9 cellular contexts compared by ENCODE assay signal in the genomic region with DNA sequence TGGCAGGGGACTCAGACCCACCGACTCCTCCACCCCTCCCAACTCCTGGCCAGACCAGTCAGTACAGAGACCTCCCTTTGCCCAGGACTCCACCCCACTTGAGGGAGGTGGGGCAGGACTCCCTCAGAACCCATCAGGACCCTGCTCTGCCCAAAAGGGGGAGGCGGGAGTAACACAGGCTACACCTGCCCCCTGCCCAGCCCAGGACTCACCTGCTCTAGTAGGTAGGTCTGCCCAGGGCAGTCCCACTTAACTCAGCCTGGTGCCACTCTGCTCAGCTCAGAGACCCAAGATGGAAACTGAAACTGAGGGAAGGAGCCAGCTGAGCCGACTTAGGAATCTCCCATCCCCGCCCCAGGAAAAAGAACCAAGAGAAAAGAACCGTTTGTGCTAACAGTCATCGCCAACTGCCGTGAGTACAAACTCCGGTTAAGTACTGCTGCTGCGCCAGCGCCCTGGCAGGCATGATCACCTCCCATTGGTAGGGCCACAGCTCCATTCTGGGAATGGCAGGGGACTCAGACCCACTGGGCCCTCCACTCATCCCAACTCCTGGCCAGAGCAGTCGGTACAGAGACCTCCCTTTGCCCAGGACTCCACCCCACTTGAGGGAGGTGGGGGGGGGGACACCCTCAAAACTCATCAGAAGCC. TPM values are rescaled to one million over a fixed set of nuclear protein-coding genes. Genes with fewer than 3 reads are reported as not detected.
DNase-seq lines count a peak whose midpoint lies in the region; ATAC-seq, FAIRE-seq and TF ChIP-seq lines count a peak whose summit lies in the region.
"Had no signal": no experiment of that assay in that cellular context is flagged by ENCODE, and none has a peak within 500 bp of the region (broad histone marks: within the 10 kb centered on the region; RNA-seq: fewer than 3 reads in every experiment).

No MANE protein-coding gene starts in this region.

- H3K36me3 ChIP-seq in SK-N-MC (ENCODE audit: insufficient read depth, low read length) (peaks cover 14% of the 10 kb centered on the region; the same call in 1 of the 2 replicates), H1 (ENCODE audit: control insufficient read depth in 2 of 4, insufficient read depth in 4 of 4, low read length in 3 of 4) (peaks cover 0 to 6% (median 2%) of the 10 kb centered on the region in 4 experiments; a peak in 5 of 8 replicates)

- H3K4me1 ChIP-seq in H1 (replicated peaks in 1 of 4; ENCODE audit: control insufficient read depth in 3 of 4, insufficient read depth in 4 of 4, low read length in 3 of 4): peaks cover 0 to 18% (median 10%) of the 10 kb centered on the region in 4 experiments; a peak in 6 of 7 replicates

- no peak overlapping the region for H4K5ac ChIP-seq in H1 (ENCODE audit: insufficient read length, low read depth, low read length)

- TF ChIP-seq RAD21 in H1 (IDR thresholded peaks at IDR 0.05 in 1 of 2, conservative IDR thresholded peaks at IDR 0.05 in 1 of 2; ENCODE audit: low read depth in 2 of 2, low read length in 2 of 2): no peak

- H3K4me3 Mint-ChIP-seq in naive thymus-derived CD8-positive, alpha-beta T cell: peak overlapping the region; percentile 86 to 98 (median 93)

- H3K9me3 Mint-ChIP-seq in naive thymus-derived CD8-positive, alpha-beta T cell: no peaks in the 10 kb centered on the region

- ATAC-seq in GM19351 (IDR thresholded peaks at IDR 0.05; ENCODE audit: unreplicated experiment) (peak; percentile 7), GM19452 (IDR thresholded peaks at IDR 0.05; ENCODE audit: unreplicated experiment) (no peak)
- ATAC-seq in naive thymus-derived CD8-positive, alpha-beta T cell: peak in 1 of 2 donors; percentile 12

- H2AK5ac ChIP-seq in H1 (ENCODE audit: low read depth, low read length): no peak overlapping the region

- H3K27me3 ChIP-seq in H1 (replicated peaks in 1 of 4; ENCODE audit: control insufficient read depth in 3 of 4, extremely low read depth in 1 of 4, insufficient read depth in 3 of 4, low read length in 3 of 4): no peaks in the 10 kb centered on the region

- 0 out of 2 replicates have a peak overlapping the region, but pooled peaks have one; percentile 32 for H3K18ac ChIP-seq in H1 (ENCODE audit: extremely low read depth, low read length)

- no peaks in the 10 kb centered on the region for H3K27me3 Mint-ChIP-seq in naive thymus-derived CD8-positive, alpha-beta T cell

- no peak overlapping the region for H4K8ac ChIP-seq in H1 (ENCODE audit: extremely low read depth, insufficient read depth, low read length)

- no peak overlapping the region for H2BK20ac ChIP-seq in H1 (ENCODE audit: low read length)

- TF ChIP-seq CTCF in H1 (IDR thresholded peaks at IDR 0.05; ENCODE audit: control extremely low read depth in 1 of 3, insufficient read depth in 1 of 3, low read depth in 1 of 3, low read length in 3 of 3): no peak

- H3K27ac Mint-ChIP-seq in naive thymus-derived CD8-positive, alpha-beta T cell: peak overlapping the region; percentile 93 to 100 (median 97)

- TF ChIP-seq EP300 in H1 (IDR thresholded peaks at IDR 0.05; ENCODE audit: borderline replicate concordance in 1 of 2, low read depth in 2 of 2, low read length in 2 of 2): no peak

- H3K23ac ChIP-seq in H1 (ENCODE audit: insufficient read length): no peak overlapping the region

- H3K4me1 Mint-ChIP-seq in naive thymus-derived CD8-positive, alpha-beta T cell: peaks cover 21 to 67% (median 61%) of the 10 kb centered on the region in 4 donors

- peak; percentile 24 to 39 for DNase-seq in AML-193 (lab: John Stamatoyannopoulos, UW)
- DNase-seq in SK-N-MC (ENCODE audit: low read depth, low spot score): no peak
- DNase-seq in H1 (ENCODE audit: low read depth in 1 of 2, low spot score in 2 of 2): no peak
- peak in 3 of 10 donors; percentile 17 to 29 (median 19) for DNase-seq in naive thymus-derived CD8-positive, alpha-beta T cell
- no peak for DNase-seq in SK-N-DZ (ENCODE audit: low spot score)
- no peak for DNase-seq in NCI-H1694 (lab: John Stamatoyannopoulos, UW)

- H3K79me1 ChIP-seq in H1 (ENCODE audit: low read depth, low read length): no peaks in the 10 kb centered on the region

- WGBS in H1 (ENCODE audit: extremely low coverage in 1 of 2, insufficient coverage in 1 of 2, insufficient read length in 1 of 2, insufficient replicate concordance in 2 of 2, low coverage in 1 of 2, low lambda C conversion rate in 2 of 2, missing lambda C conversion rate in 1 of 2), 2 experiments: 92% methylated on average over 10 of the region's 11 CpGs; no CpG with 5 or more reads in 1 of the 2 experiments

- CTCF ChIA-PET in H1 (lab: Charles Lee; ENCODE audit: partially characterized antibody): interaction anchor here (1.1 to 39.4 kb wide), 7 partner anchors 8 to 149 kb away, joined by 3 to 1084 read pairs (median 8); partner anchors contain the start of genes DNAJC7, KAT2A, NKIRAS2 and ZNF385C

- H3K4me3 ChIP-seq in SK-N-MC (peak overlapping the region; percentile 23; the same call in 1 of the 2 replicates), H1 (ENCODE audit: extremely low read depth in 1 of 4, insufficient read depth in 2 of 4, low read depth in 3 of 4, low read length in 4 of 4) (no peak overlapping the region)

- H3K56ac ChIP-seq in H1 (replicated peaks; ENCODE audit: insufficient read length, low read depth, low read length): no peak overlapping the region

- POLR2A ChIA-PET in H1 (lab: Charles Lee; ENCODE audit: partially characterized antibody): interaction anchor here (0.6 to 7.2 kb wide), 13 partner anchors 9 to 100 kb away, joined by 3 to 51 read pairs (median 3); partner anchors contain the start of genes DNAJC7, HSPB9, KAT2A and NKIRAS2
- POLR2A ChIA-PET in naive thymus-derived CD8-positive, alpha-beta T cell (lab: Charles Lee): interaction anchor here (0.7 to 8.1 kb wide), 18 partner anchors 8 to 424 kb away, joined by 3 to 83 read pairs (median 4); partner anchors contain the start of genes CNP, DNAJC7, EIF1 and HSPB9

- H3K9me3 ChIP-seq in SK-N-MC (ENCODE audit: low read depth, low read length): no peaks in the 10 kb centered on the region
- no peaks in the 10 kb centered on the region for H3K9me3 ChIP-seq in H1 (ENCODE audit: insufficient read depth in 2 of 2, low read depth in 1 of 2, low read length in 1 of 2)

- H3K9ac ChIP-seq in SK-N-MC (ENCODE audit: insufficient read length) (no peak overlapping the region), H1 (replicated peaks in 1 of 4; ENCODE audit: extremely low read depth in 1 of 4, low read depth in 3 of 4, low read length in 3 of 4) (no peak overlapping the region)

- 0 out of 2 replicates have a peak overlapping the region, but pooled peaks have one; percentile 72 for H2BK15ac ChIP-seq in H1 (ENCODE audit: low read length)

- no peak for TF ChIP-seq POLR2A in H1 (IDR thresholded peaks at IDR 0.05; ENCODE audit: control extremely low read depth in 1 of 2, low read depth in 2 of 2, low read length in 2 of 2)

- peaks cover 5 to 34% (median 15%) of the 10 kb centered on the region in 3 donors for H3K36me3 Mint-ChIP-seq in naive thymus-derived CD8-positive, alpha-beta T cell

- no peak overlapping the region for H2BK5ac ChIP-seq in H1 (ENCODE audit: low read depth, low read length)

- H3K23me2 ChIP-seq in H1 (ENCODE audit: low read depth, low read length): peaks cover 2% of the 10 kb centered on the region; the same call in 1 of the 2 replicates

- H3K14ac ChIP-seq in H1 (ENCODE audit: insufficient read length): no peak overlapping the region

- FAIRE-seq in H1 (lab: Jason Lieb, UNC): no peak

- peak overlapping the region; percentile 17; the same call in 1 of the 2 replicates for H2BK12ac ChIP-seq in H1 (ENCODE audit: low read depth, low read length)

- H2BK120ac ChIP-seq in H1 (replicated peaks; ENCODE audit: low read depth, low read length): no peak overlapping the region

- no peak overlapping the region for H3K4ac ChIP-seq in H1 (replicated peaks; ENCODE audit: insufficient read length, low read depth, low read length)

- H4K20me1 ChIP-seq in H1 (replicated peaks in 1 of 2; ENCODE audit: control insufficient read depth in 1 of 2, insufficient read depth in 2 of 2, low read length in 2 of 2): peaks cover 0 to under 1% of the 10 kb centered on the region in 2 experiments

- no peak overlapping the region for H3K4me2 ChIP-seq in H1 (ENCODE audit: insufficient read depth in 1 of 2, low read depth in 2 of 2, low read length in 2 of 2)

- H4K91ac ChIP-seq in H1 (replicated peaks; ENCODE audit: insufficient read length, low read length): no peak overlapping the region

- no peaks in the 10 kb centered on the region for H3K79me2 ChIP-seq in H1 (ENCODE audit: control insufficient read depth in 1 of 2, insufficient read depth in 2 of 2, low read length in 2 of 2)

- no peak overlapping the region for H2AFZ ChIP-seq in H1 (ENCODE audit: low read length)

- peak overlapping the region; percentile 57; the same call in 1 of the 2 replicates for H3K27ac ChIP-seq in SK-N-MC
- H3K27ac ChIP-seq in H1 (ENCODE audit: low read depth, low read length): no peak overlapping the region

RNA-seq across cellular contexts. Expression of gene DHX58, which starts 0.5 kb away (rescaled TPM):
- total RNA-seq in H1 (2021; fragmentation: NEBNext Ultra II Directional; extraction: Animal tissue kit (Norgen Biotek cat#: 25700)): 4.4 and 5.6 TPM in 2 replicates
- 9.9 and 10.3 TPM in 2 replicates for polyA plus RNA-seq in H1 (2011; rRNA removed)
- polyA plus RNA-seq in H1 (2011; cell fraction: cytosol; rRNA removed): 9.7 TPM
- polyA plus RNA-seq in H1 (2011; cell fraction: nucleus; rRNA removed): 7.9 TPM
- polyA plus RNA-seq in H1 (2012, experiment 1 of 2): 4.3 to 9.4 TPM (median 6.9 TPM) in 4 replicates
- 5.4 TPM for polyA plus RNA-seq in H1 (2012, experiment 2 of 2)
- polyA plus RNA-seq in H1 (2013, experiment 1 of 2): 6.4 TPM
- 5.9 TPM for polyA plus RNA-seq in H1 (2013, experiment 2 of 2)
- 1.0 and 2.4 TPM in 2 replicates for polyA minus RNA-seq in H1 (2011; rRNA and poly(A)+ RNA removed)
- polyA minus RNA-seq in H1 (2011; cell fraction: cytosol; rRNA and poly(A)+ RNA removed): 1.5 TPM
- polyA minus RNA-seq in H1 (2011; cell fraction: nucleus; rRNA and poly(A)+ RNA removed): 3.6 TPM
- total RNA-seq in naive thymus-derived CD8-positive, alpha-beta T cell: 10 to 100 TPM; 53.1 to 57.3 TPM
- 10 to 100 TPM in 2 of 3 donors, 1 to 10 TPM in 1; 7.3 to 21.7 (median 13.6) TPM for polyA plus RNA-seq in naive thymus-derived CD8-positive, alpha-beta T cell
- polyA plus RNA-seq in SK-N-DZ (2014; cell fraction: cytosol; rRNA removed): 0.05 and 0.59 TPM in 2 replicates
- 1.5 and 5.5 TPM in 2 replicates for polyA plus RNA-seq in SK-N-DZ (2014; cell fraction: nucleus; rRNA removed)

RNA-seq across cellular contexts. Expression of gene KAT2A, which starts 9.1 kb away (rescaled TPM):
- total RNA-seq in H1 (2021; fragmentation: NEBNext Ultra II Directional; extraction: Animal tissue kit (Norgen Biotek cat#: 25700)): 32.5 and 34.2 TPM in 2 replicates
- polyA plus RNA-seq in H1 (2011; rRNA removed): 40.1 and 52.5 TPM in 2 replicates
- polyA plus RNA-seq in H1 (2011; cell fraction: cytosol; rRNA removed): 48.0 TPM
- 342 TPM for polyA plus RNA-seq in H1 (2011; cell fraction: nucleus; rRNA removed)
- polyA plus RNA-seq in H1 (2012, experiment 1 of 2): 29.3 to 46.0 TPM (median 39.5 TPM) in 4 replicates
- polyA plus RNA-seq in H1 (2012, experiment 2 of 2): 24.5 TPM
- 38.2 TPM for polyA plus RNA-seq in H1 (2013, experiment 1 of 2)
- 33.7 TPM for polyA plus RNA-seq in H1 (2013, experiment 2 of 2)
- 17.6 and 21.1 TPM in 2 replicates for polyA minus RNA-seq in H1 (2011; rRNA and poly(A)+ RNA removed)
- polyA minus RNA-seq in H1 (2011; cell fraction: cytosol; rRNA and poly(A)+ RNA removed): 11.9 TPM
- 29.5 TPM for polyA minus RNA-seq in H1 (2011; cell fraction: nucleus; rRNA and poly(A)+ RNA removed)
- total RNA-seq in naive thymus-derived CD8-positive, alpha-beta T cell: 10 to 100 TPM; 65.3 to 73.3 TPM
- 10 to 100 TPM in 1 of 3 donors, 1 to 10 TPM in 2; 5.1 to 11.8 (median 8.8) TPM for polyA plus RNA-seq in naive thymus-derived CD8-positive, alpha-beta T cell
- 36.0 and 46.1 TPM in 2 replicates for polyA plus RNA-seq in SK-N-DZ (2014; cell fraction: cytosol; rRNA removed)
- 477 and 734 TPM in 2 replicates for polyA plus RNA-seq in SK-N-DZ (2014; cell fraction: nucleus; rRNA removed)

RNA-seq across cellular contexts. Expression of gene HSPB9, which starts 10.6 kb away (rescaled TPM):
- 0.30 and 0.33 TPM in 2 replicates for total RNA-seq in H1 (2021; fragmentation: NEBNext Ultra II Directional; extraction: Animal tissue kit (Norgen Biotek cat#: 25700))
- 0.25 and 0.27 TPM in 2 replicates for polyA plus RNA-seq in H1 (2011; rRNA removed)
- 0.39 TPM for polyA plus RNA-seq in H1 (2011; cell fraction: cytosol; rRNA removed)
- polyA plus RNA-seq in H1 (2011; cell fraction: nucleus; rRNA removed): 1.1 TPM
- 0.27 to 0.55 TPM (median 0.32 TPM) in 4 replicates for polyA plus RNA-seq in H1 (2012, experiment 1 of 2)
- polyA plus RNA-seq in H1 (2012, experiment 2 of 2): 0.29 TPM
- polyA plus RNA-seq in H1 (2013, experiment 1 of 2): 0.24 TPM
- 0.20 TPM for polyA plus RNA-seq in H1 (2013, experiment 2 of 2)
- 0.15 and 0.16 TPM in 2 replicates for polyA minus RNA-seq in H1 (2011; rRNA and poly(A)+ RNA removed)
- not detected for polyA minus RNA-seq in H1 (2011; cell fraction: cytosol; rRNA and poly(A)+ RNA removed)
- polyA minus RNA-seq in H1 (2011; cell fraction: nucleus; rRNA and poly(A)+ RNA removed): 0.70 TPM
- not detected for total RNA-seq in naive thymus-derived CD8-positive, alpha-beta T cell
- polyA plus RNA-seq in naive thymus-derived CD8-positive, alpha-beta T cell: not detected
- 0.72 and 2.0 TPM in 2 replicates for polyA plus RNA-seq in SK-N-DZ (2014; cell fraction: cytosol; rRNA removed)
- 1.3 and 3.3 TPM in 2 replicates for polyA plus RNA-seq in SK-N-DZ (2014; cell fraction: nucleus; rRNA removed)
- total RNA-seq: HT1080 had no signal

RNA-seq across cellular contexts. Expression of gene ZNF385C, which starts 13.8 kb away (rescaled TPM):
- total RNA-seq in H1 (2021; fragmentation: NEBNext Ultra II Directional; extraction: Animal tissue kit (Norgen Biotek cat#: 25700)): 2.5 and 3.9 TPM in 2 replicates
- 6.1 and 7.3 TPM in 2 replicates for polyA plus RNA-seq in H1 (2011; rRNA removed)
- polyA plus RNA-seq in H1 (2011; cell fraction: cytosol; rRNA removed): 6.3 TPM
- 8.4 TPM for polyA plus RNA-seq in H1 (2011; cell fraction: nucleus; rRNA removed)
- polyA plus RNA-seq in H1 (2012, experiment 1 of 2): 2.7 to 4.6 TPM (median 3.2 TPM) in 4 replicates
- 3.9 TPM for polyA plus RNA-seq in H1 (2012, experiment 2 of 2)
- 2.5 TPM for polyA plus RNA-seq in H1 (2013, experiment 1 of 2)
- 2.6 TPM for polyA plus RNA-seq in H1 (2013, experiment 2 of 2)
- 2.2 and 2.4 TPM in 2 replicates for polyA minus RNA-seq in H1 (2011; rRNA and poly(A)+ RNA removed)
- polyA minus RNA-seq in H1 (2011; cell fraction: cytosol; rRNA and poly(A)+ RNA removed): 1.0 TPM
- polyA minus RNA-seq in H1 (2011; cell fraction: nucleus; rRNA and poly(A)+ RNA removed): 2.3 TPM
- total RNA-seq in naive thymus-derived CD8-positive, alpha-beta T cell: under 1 TPM; 0.18 to 0.36 TPM
- under 1 TPM in 2 of 3 donors, not detected in 1; 0.09 to 0.10 TPM for polyA plus RNA-seq in naive thymus-derived CD8-positive, alpha-beta T cell
- polyA plus RNA-seq in SK-N-DZ (2014; cell fraction: cytosol; rRNA removed): 12.5 and 12.6 TPM in 2 replicates
- polyA plus RNA-seq in SK-N-DZ (2014; cell fraction: nucleus; rRNA removed): 6.9 and 13.5 TPM in 2 replicates
- total RNA-seq: HT1080 had no signal

RNA-seq across cellular contexts. Expression of gene RAB5C, which starts 42.8 kb away (rescaled TPM):
- 67.1 and 67.7 TPM in 2 replicates for total RNA-seq in H1 (2021; fragmentation: NEBNext Ultra II Directional; extraction: Animal tissue kit (Norgen Biotek cat#: 25700))
- 123 and 150 TPM in 2 replicates for polyA plus RNA-seq in H1 (2011; rRNA removed)
- 110 TPM for polyA plus RNA-seq in H1 (2011; cell fraction: cytosol; rRNA removed)
- polyA plus RNA-seq in H1 (2011; cell fraction: nucleus; rRNA removed): 81.4 TPM
- 70.1 to 88.8 TPM (median 82.2 TPM) in 4 replicates for polyA plus RNA-seq in H1 (2012, experiment 1 of 2)
- 94.1 TPM for polyA plus RNA-seq in H1 (2012, experiment 2 of 2)
- 76.8 TPM for polyA plus RNA-seq in H1 (2013, experiment 1 of 2)
- polyA plus RNA-seq in H1 (2013, experiment 2 of 2): 72.7 TPM
- 52.5 and 59.7 TPM in 2 replicates for polyA minus RNA-seq in H1 (2011; rRNA and poly(A)+ RNA removed)
- polyA minus RNA-seq in H1 (2011; cell fraction: cytosol; rRNA and poly(A)+ RNA removed): 38.7 TPM
- polyA minus RNA-seq in H1 (2011; cell fraction: nucleus; rRNA and poly(A)+ RNA removed): 22.6 TPM
- total RNA-seq in naive thymus-derived CD8-positive, alpha-beta T cell: 10 to 100 TPM; 63.6 to 73.5 TPM
- polyA plus RNA-seq in naive thymus-derived CD8-positive, alpha-beta T cell: 10 to 100 TPM; 57.3 to 88.4 (median 60.6) TPM
- 88.1 and 90.3 TPM in 2 replicates for polyA plus RNA-seq in SK-N-DZ (2014; cell fraction: cytosol; rRNA removed)
- 51.0 and 78.7 TPM in 2 replicates for polyA plus RNA-seq in SK-N-DZ (2014; cell fraction: nucleus; rRNA removed)

Comparison
In these comparisons a context has a peak if more than half of its experiments do, and no peak if none do; other contexts are left out.
1. DNase-seq: peak in AML-193 (2 of 2); none in SK-N-MC (single experiment), H1 (0 of 2), SK-N-DZ (single experiment) and NCI-H1694 (single experiment).